Comparison of ENCODE assay signal across 1 cellular context in genomic region chr20:38129893-38130609, GRCh38.
TF ChIP-seq lines count a peak whose summit lies in the region.

No MANE protein-coding gene starts in this region.

TF ChIP-seq in SK-N-SH, 30 proteins besides CTCF, POLR2A, EP300 and RAD21 (continued from another document):
- TF ChIP-seq JUND (IDR thresholded peaks at IDR 0.05): no peak
- TF ChIP-seq POLR2AphosphoS5 (IDR thresholded peaks at IDR 0.05; ENCODE audit: low read depth, low read length): no peak
TF ChIP-seq in SK-N-SH: peak in this region for 0.
